In genomic region chr18:79519751-79520472, GRCh38 we compare ENCODE assay signal across 9 cellular contexts.
DNase-seq lines count a peak whose midpoint lies in the region; ATAC-seq and TF ChIP-seq lines count a peak whose summit lies in the region.
"Had no signal": no experiment of that assay in that cellular context is flagged by ENCODE, and none has a peak within 500 bp of the region (broad histone marks: within the 10 kb centered on the region; RNA-seq: fewer than 3 reads in every experiment).

No MANE protein-coding gene starts in this region.

- peaks cover 5% of the 10 kb centered on the region for H3K36me3 Mint-ChIP-seq in activated CD8-positive, alpha-beta T cell treated with anti-CD3 and anti-CD28 coated beads, Interleukin-2, amount 10 ng/mL, durations not matched to agents 7 days and 5 days (ENCODE audit: low read depth)

- POLR2A ChIA-PET in activated CD8-positive, alpha-beta T cell treated with anti-CD3 and anti-CD28 coated beads, Interleukin-2, amount 10 ng/mL, durations not matched to agents 7 days and 5 days (lab: Charles Lee) = no interaction called here

- CTCF ChIA-PET in activated CD8-positive, alpha-beta T cell treated with anti-CD3 and anti-CD28 coated beads, Interleukin-2, amount 10 ng/mL, durations not matched to agents 7 days and 5 days (lab: Charles Lee) = interaction anchor here (0.6 kb wide), 1 partner anchor 676 kb away, joined by 3 read pairs; no protein-coding TSS in a partner anchor

- H3K36me3 ChIP-seq in H7 (replicated peaks; ENCODE audit: control insufficient read depth, insufficient read depth, low read length) = no peaks in the 10 kb centered on the region

- TF ChIP-seq CTCF in foreskin keratinocyte (conservative IDR thresholded peaks at IDR 0.05) = no peak

- H3K9me3 Mint-ChIP-seq in activated CD8-positive, alpha-beta T cell treated with anti-CD3 and anti-CD28 coated beads, Interleukin-2, amount 10 ng/mL, durations not matched to agents 7 days and 5 days (ENCODE audit: insufficient read depth) = no peaks in the 10 kb centered on the region

- DNase-seq in H7 (peak; percentile 79), glomerular visceral epithelial cell (ENCODE audit: extremely low spot score) (peak; percentile 10), GM03348 (ENCODE audit: low spot score) (no peak), foreskin keratinocyte (no peak)
- peak; percentile 64 for DNase-seq in activated CD8-positive, alpha-beta T cell treated with anti-CD3 and anti-CD28 coated beads, Interleukin-2, amount 10 ng/mL, durations not matched to agents 7 days and 5 days
- DNase-seq in stimulated activated CD4-positive, alpha-beta T cell treated with anti-CD3 and anti-CD28 coated beads, Interleukin-15, amount 100 ng/mL, for 24 hours = peak; percentile 76

- peak overlapping the region; percentile 58 for H3K4me3 Mint-ChIP-seq in activated CD8-positive, alpha-beta T cell treated with anti-CD3 and anti-CD28 coated beads, Interleukin-2, amount 10 ng/mL, durations not matched to agents 7 days and 5 days

- no peak for ATAC-seq in activated CD8-positive, alpha-beta T cell treated with anti-CD3 and anti-CD28 coated beads, Interleukin-2, amount 10 ng/mL, durations not matched to agents 7 days and 5 days
- no peak for ATAC-seq in foreskin keratinocyte
- no peak for ATAC-seq in HG03439 (IDR thresholded peaks at IDR 0.05; ENCODE audit: unreplicated experiment)
- ATAC-seq in HG02840 (IDR thresholded peaks at IDR 0.05; ENCODE audit: low FRiP score, unreplicated experiment) = no peak

- no peaks in the 10 kb centered on the region for H3K4me1 ChIP-seq in foreskin keratinocyte

- peaks cover 82% of the 10 kb centered on the region for H3K4me1 Mint-ChIP-seq in activated CD8-positive, alpha-beta T cell treated with anti-CD3 and anti-CD28 coated beads, Interleukin-2, amount 10 ng/mL, durations not matched to agents 7 days and 5 days (ENCODE audit: low read depth)

- peak overlapping the region; percentile 84 for H3K27ac Mint-ChIP-seq in activated CD8-positive, alpha-beta T cell treated with anti-CD3 and anti-CD28 coated beads, Interleukin-2, amount 10 ng/mL, durations not matched to agents 7 days and 5 days

- H3K27me3 ChIP-seq in H7 (ENCODE audit: control insufficient read depth, insufficient read depth, low read length) (no peaks in the 10 kb centered on the region), foreskin keratinocyte (no peaks in the 10 kb centered on the region)

- no peak overlapping the region for H3K27ac ChIP-seq in foreskin keratinocyte
- H3K27ac ChIP-seq: dorsolateral prefrontal cortex had no signal

- H3K27me3 Mint-ChIP-seq in activated CD8-positive, alpha-beta T cell treated with anti-CD3 and anti-CD28 coated beads, Interleukin-2, amount 10 ng/mL, durations not matched to agents 7 days and 5 days (ENCODE audit: low read depth) = no peaks in the 10 kb centered on the region

- H3K4me3 ChIP-seq in H7 (ENCODE audit: insufficient read depth, low read depth, low read length) = no peak overlapping the region

Comparison
In these comparisons a context has a peak if more than half of its experiments do, and no peak if none do; other contexts are left out.
1. DNase-seq: peak in H7 (single experiment), activated CD8-positive, alpha-beta T cell treated with anti-CD3 and anti-CD28 coated beads, Interleukin-2, amount 10 ng/mL, durations not matched to agents 7 days and 5 days (single experiment), glomerular visceral epithelial cell (single experiment) and stimulated activated CD4-positive, alpha-beta T cell treated with anti-CD3 and anti-CD28 coated beads, Interleukin-15, amount 100 ng/mL, for 24 hours (single experiment); none in GM03348 (single experiment) and foreskin keratinocyte (0 of 2).